ENCODE assay signal across 1 cellular context in the genomic region with DNA sequence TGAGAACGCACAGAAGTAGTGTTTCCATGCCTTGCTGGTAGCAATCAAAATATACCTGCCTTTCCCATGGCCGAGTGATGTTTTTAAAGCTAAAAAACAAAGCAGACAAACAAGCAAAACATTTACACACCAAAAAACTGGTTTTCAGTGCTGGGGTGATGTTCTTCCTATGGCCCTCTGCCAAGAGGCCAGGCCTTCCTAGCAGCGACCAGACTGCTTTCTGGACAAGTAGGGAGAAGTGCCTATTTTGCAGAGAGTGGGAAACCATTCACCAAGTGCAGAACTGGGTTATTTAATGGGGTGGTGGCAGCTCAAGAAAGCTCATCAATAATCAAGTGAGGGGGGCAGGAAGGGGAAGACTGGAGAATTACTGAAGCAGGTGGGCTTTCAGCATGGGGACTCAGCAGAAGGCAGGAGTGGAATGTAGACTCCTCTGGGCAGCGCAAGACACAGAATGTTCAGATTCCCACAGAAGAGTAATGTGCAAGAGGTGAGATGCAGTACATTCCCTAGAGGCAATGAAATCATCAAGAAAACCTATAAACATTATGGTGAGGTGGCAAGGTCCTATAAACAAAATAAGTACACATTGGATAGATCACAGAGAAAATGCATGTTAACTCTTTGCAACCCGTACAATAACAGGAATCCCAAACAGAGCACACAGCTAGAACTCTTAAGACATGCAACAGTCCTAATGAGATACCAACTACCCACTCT.
TF ChIP-seq lines count a peak whose summit lies in the region.

No MANE protein-coding gene starts in this region.

TF ChIP-seq in WTC11, 78 proteins besides CTCF, POLR2A, EP300 and RAD21 (continued from another document):
- TF ChIP-seq, protein P1, sequence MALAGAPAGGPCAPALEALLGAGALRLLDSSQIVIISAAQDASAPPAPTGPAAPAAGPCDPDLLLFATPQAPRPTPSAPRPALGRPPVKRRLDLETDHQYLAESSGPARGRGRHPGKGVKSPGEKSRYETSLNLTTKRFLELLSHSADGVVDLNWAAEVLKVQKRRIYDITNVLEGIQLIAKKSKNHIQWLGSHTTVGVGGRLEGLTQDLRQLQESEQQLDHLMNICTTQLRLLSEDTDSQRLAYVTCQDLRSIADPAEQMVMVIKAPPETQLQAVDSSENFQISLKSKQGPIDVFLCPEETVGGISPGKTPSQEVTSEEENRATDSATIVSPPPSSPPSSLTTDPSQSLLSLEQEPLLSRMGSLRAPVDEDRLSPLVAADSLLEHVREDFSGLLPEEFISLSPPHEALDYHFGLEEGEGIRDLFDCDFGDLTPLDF (CRISPR knock-in tag; IDR thresholded peaks at IDR 0.05) = no peak
- TF ChIP-seq JAZF1 (CRISPR knock-in tag; IDR thresholded peaks at IDR 0.05) (no peak), CREM (CRISPR knock-in tag; IDR thresholded peaks at IDR 0.05) (no peak)
- TF ChIP-seq, protein P2, sequence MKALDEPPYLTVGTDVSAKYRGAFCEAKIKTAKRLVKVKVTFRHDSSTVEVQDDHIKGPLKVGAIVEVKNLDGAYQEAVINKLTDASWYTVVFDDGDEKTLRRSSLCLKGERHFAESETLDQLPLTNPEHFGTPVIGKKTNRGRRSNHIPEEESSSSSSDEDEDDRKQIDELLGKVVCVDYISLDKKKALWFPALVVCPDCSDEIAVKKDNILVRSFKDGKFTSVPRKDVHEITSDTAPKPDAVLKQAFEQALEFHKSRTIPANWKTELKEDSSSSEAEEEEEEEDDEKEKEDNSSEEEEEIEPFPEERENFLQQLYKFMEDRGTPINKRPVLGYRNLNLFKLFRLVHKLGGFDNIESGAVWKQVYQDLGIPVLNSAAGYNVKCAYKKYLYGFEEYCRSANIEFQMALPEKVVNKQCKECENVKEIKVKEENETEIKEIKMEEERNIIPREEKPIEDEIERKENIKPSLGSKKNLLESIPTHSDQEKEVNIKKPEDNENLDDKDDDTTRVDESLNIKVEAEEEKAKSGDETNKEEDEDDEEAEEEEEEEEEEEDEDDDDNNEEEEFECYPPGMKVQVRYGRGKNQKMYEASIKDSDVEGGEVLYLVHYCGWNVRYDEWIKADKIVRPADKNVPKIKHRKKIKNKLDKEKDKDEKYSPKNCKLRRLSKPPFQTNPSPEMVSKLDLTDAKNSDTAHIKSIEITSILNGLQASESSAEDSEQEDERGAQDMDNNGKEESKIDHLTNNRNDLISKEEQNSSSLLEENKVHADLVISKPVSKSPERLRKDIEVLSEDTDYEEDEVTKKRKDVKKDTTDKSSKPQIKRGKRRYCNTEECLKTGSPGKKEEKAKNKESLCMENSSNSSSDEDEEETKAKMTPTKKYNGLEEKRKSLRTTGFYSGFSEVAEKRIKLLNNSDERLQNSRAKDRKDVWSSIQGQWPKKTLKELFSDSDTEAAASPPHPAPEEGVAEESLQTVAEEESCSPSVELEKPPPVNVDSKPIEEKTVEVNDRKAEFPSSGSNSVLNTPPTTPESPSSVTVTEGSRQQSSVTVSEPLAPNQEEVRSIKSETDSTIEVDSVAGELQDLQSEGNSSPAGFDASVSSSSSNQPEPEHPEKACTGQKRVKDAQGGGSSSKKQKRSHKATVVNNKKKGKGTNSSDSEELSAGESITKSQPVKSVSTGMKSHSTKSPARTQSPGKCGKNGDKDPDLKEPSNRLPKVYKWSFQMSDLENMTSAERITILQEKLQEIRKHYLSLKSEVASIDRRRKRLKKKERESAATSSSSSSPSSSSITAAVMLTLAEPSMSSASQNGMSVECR (CRISPR knock-in tag; IDR thresholded peaks at IDR 0.05; ENCODE audit: borderline replicate concordance) = no peak
TF ChIP-seq in WTC11: peak in this region for 0.
